ENCODE assay signal across 9 cellular contexts in the genomic region with DNA sequence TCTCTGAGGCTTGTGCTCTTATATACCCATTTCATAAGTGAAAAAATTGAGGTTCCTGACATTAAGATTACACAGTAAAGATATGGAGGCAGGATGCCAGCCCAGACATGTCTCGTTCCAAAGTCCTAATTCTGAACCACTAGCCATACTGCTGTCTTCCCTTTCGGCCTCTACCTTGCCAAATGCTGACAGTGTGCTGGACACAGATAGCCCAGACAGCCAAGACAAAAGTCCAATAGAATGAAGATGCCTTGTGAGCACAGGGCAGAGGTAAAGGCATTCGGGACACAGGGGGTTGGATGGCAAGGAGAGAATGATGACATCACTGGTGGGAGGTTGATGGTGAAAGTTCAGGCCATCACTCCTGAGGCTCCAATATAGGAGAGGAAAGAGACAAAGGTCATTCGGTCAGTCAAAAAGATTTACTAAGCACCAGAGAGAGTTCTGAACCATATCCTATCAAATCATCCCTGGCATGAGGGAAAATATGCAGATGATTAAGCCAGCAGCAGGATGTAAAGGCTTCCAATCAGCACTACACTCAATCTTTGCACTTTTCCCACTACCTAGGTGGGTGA.
A peak's percentile ranks its signal among the peaks of the same experiment; 100 is the strongest.
DNase-seq lines count a peak whose midpoint lies in the region; ATAC-seq lines count a peak whose summit lies in the region.
"Had no signal": no experiment of that assay in that cellular context is flagged by ENCODE, and none has a peak within 500 bp of the region (broad histone marks: within the 10 kb centered on the region; RNA-seq: fewer than 3 reads in every experiment).

No MANE protein-coding gene starts in this region.

- H3K9me3 Mint-ChIP-seq in naive thymus-derived CD8-positive, alpha-beta T cell, result no peaks in the 10 kb centered on the region

- no peak overlapping the region for H3K4me3 Mint-ChIP-seq in naive thymus-derived CD8-positive, alpha-beta T cell

- ATAC-seq in Right ventricle myocardium inferior, result peak; percentile 40
- no peak for ATAC-seq in naive thymus-derived CD8-positive, alpha-beta T cell
- ATAC-seq in HG03196 (IDR thresholded peaks at IDR 0.05; ENCODE audit: unreplicated experiment), result no peak
- no peak for ATAC-seq in HG03045 (IDR thresholded peaks at IDR 0.05; ENCODE audit: unreplicated experiment)

- peak overlapping the region; percentile 48 for H3K27ac ChIP-seq in epithelial cell of prostate

- H3K27ac Mint-ChIP-seq in naive thymus-derived CD8-positive, alpha-beta T cell, result peak overlapping the region; percentile 1 to 85 (median 60)

- intact Hi-C loops in Right ventricle myocardium inferior (cut with DNase I) (no loop called here), cardiac septum (cut with DNase I) (loop anchor here (5.0 kb wide), 1 partner anchor 69 kb away; no protein-coding TSS in a partner anchor)

- no peak for DNase-seq in Right ventricle myocardium inferior (ENCODE audit: missing footprints)
- no peak for DNase-seq in cardiac septum (ENCODE audit: low spot score)
- no peak for DNase-seq in epithelial cell of prostate (ENCODE audit: low read depth, low spot score)
- no peak for DNase-seq in naive thymus-derived CD8-positive, alpha-beta T cell
- DNase-seq in NOMO-1 (lab: John Stamatoyannopoulos, UW; ENCODE audit: unreplicated experiment in 2 of 2), result no peak
- no peak for DNase-seq in D341Med (ENCODE audit: low spot score)
- DNase-seq: activated CD4-positive, CD25-positive, alpha-beta regulatory T cell treated with anti-CD3 and anti-CD28 coated beads, Interleukin-2, amount 50 U/mL, for 72 hours had no signal

- no peaks in the 10 kb centered on the region for H3K27me3 Mint-ChIP-seq in naive thymus-derived CD8-positive, alpha-beta T cell

- peaks cover 0 to 40% (median 5%) of the 10 kb centered on the region in 3 donors for H3K36me3 Mint-ChIP-seq in naive thymus-derived CD8-positive, alpha-beta T cell

- POLR2A ChIA-PET in naive thymus-derived CD8-positive, alpha-beta T cell (lab: Charles Lee), result no interaction called here

- peaks cover 30 to 83% (median 62%) of the 10 kb centered on the region in 4 donors for H3K4me1 Mint-ChIP-seq in naive thymus-derived CD8-positive, alpha-beta T cell
